2 cellular contexts compared by ENCODE assay signal in genomic region chr11:3856856-3857553, GRCh38.
TF ChIP-seq lines count a peak whose summit lies in the region.

No MANE protein-coding gene starts in this region.

TF ChIP-seq in SK-N-SH, 30 proteins besides CTCF, POLR2A, EP300 and RAD21:
- TF ChIP-seq TAF1 (IDR thresholded peaks at IDR 0.05; ENCODE audit: borderline replicate concordance, low read depth, low read length) (no peak), FOXM1 (IDR thresholded peaks at IDR 0.05; ENCODE audit: low read depth) (no peak), RXRA (IDR thresholded peaks at IDR 0.05; ENCODE audit: borderline replicate concordance, low read depth) (no peak), CHD2 (IDR thresholded peaks at IDR 0.05; ENCODE audit: low read length, partially characterized antibody) (no peak), GATA2 (CRISPR knock-in tag; IDR thresholded peaks at IDR 0.05) (no peak), NRF1 (IDR thresholded peaks at IDR 0.05; ENCODE audit: low read depth, low read length) (no peak), POLR2AphosphoS5 (IDR thresholded peaks at IDR 0.05; ENCODE audit: low read depth, low read length) (no peak), PBX3 (IDR thresholded peaks at IDR 0.05) (no peak), MXI1 (IDR thresholded peaks at IDR 0.05; ENCODE audit: low read depth, low read length) (no peak), TEAD4 (IDR thresholded peaks at IDR 0.05; ENCODE audit: borderline replicate concordance, insufficient read depth) (no peak), USF2 (IDR thresholded peaks at IDR 0.05; ENCODE audit: borderline replicate concordance, low read depth, low read length) (no peak), FOSL2 (IDR thresholded peaks at IDR 0.05; ENCODE audit: borderline replicate concordance, low read depth) (no peak), EZH2phosphoT487 (IDR thresholded peaks at IDR 0.05; ENCODE audit: borderline replicate concordance, low read depth) (no peak), ELF1 (IDR thresholded peaks at IDR 0.05) (no peak), NFIC (IDR thresholded peaks at IDR 0.05; ENCODE audit: borderline replicate concordance) (no peak)
- TF ChIP-seq, protein P1, sequence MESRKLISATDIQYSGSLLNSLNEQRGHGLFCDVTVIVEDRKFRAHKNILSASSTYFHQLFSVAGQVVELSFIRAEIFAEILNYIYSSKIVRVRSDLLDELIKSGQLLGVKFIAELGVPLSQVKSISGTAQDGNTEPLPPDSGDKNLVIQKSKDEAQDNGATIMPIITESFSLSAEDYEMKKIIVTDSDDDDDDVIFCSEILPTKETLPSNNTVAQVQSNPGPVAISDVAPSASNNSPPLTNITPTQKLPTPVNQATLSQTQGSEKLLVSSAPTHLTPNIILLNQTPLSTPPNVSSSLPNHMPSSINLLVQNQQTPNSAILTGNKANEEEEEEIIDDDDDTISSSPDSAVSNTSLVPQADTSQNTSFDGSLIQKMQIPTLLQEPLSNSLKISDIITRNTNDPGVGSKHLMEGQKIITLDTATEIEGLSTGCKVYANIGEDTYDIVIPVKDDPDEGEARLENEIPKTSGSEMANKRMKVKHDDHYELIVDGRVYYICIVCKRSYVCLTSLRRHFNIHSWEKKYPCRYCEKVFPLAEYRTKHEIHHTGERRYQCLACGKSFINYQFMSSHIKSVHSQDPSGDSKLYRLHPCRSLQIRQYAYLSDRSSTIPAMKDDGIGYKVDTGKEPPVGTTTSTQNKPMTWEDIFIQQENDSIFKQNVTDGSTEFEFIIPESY (IDR thresholded peaks at IDR 0.05; ENCODE audit: borderline replicate concordance, low read depth) = no peak
- TF ChIP-seq, protein P2, sequence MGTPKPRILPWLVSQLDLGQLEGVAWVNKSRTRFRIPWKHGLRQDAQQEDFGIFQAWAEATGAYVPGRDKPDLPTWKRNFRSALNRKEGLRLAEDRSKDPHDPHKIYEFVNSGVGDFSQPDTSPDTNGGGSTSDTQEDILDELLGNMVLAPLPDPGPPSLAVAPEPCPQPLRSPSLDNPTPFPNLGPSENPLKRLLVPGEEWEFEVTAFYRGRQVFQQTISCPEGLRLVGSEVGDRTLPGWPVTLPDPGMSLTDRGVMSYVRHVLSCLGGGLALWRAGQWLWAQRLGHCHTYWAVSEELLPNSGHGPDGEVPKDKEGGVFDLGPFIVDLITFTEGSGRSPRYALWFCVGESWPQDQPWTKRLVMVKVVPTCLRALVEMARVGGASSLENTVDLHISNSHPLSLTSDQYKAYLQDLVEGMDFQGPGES (IDR thresholded peaks at IDR 0.05; ENCODE audit: low read depth, low read length) = no peak

TF ChIP-seq in SK-N-SH treated with all-trans-retinoic acid at 6 μM for 48 hours, 23 proteins besides CTCF, POLR2A, EP300 and RAD21:
- TF ChIP-seq PATZ1 (CRISPR knock-in tag; IDR thresholded peaks at IDR 0.05; ENCODE audit: borderline replicate concordance) = no peak
- TF ChIP-seq CREB5 (CRISPR knock-in tag; IDR thresholded peaks at IDR 0.05; ENCODE audit: low read depth) = no peak
- no peak for TF ChIP-seq RARB (CRISPR knock-in tag; IDR thresholded peaks at IDR 0.05)
- TF ChIP-seq OSR1 (CRISPR knock-in tag; IDR thresholded peaks at IDR 0.05) = no peak
- TF ChIP-seq BACH2 (CRISPR knock-in tag; IDR thresholded peaks at IDR 0.05; ENCODE audit: borderline replicate concordance) = no peak
- no peak for TF ChIP-seq ZNF565 (CRISPR knock-in tag; conservative IDR thresholded peaks at IDR 0.05; ENCODE audit: low read depth)
- TF ChIP-seq TOX (CRISPR knock-in tag; IDR thresholded peaks at IDR 0.05; ENCODE audit: borderline replicate concordance) = no peak
- no peak for TF ChIP-seq ZNF70 (CRISPR knock-in tag; IDR thresholded peaks at IDR 0.05)
- no peak for TF ChIP-seq POU6F1 (CRISPR knock-in tag; IDR thresholded peaks at IDR 0.05; ENCODE audit: borderline replicate concordance, low read depth)
- no peak for TF ChIP-seq TCF4 (CRISPR knock-in tag; IDR thresholded peaks at IDR 0.05; ENCODE audit: borderline replicate concordance)
- TF ChIP-seq ARNTL (CRISPR knock-in tag; IDR thresholded peaks at IDR 0.05; ENCODE audit: borderline replicate concordance, low read depth) = no peak
- TF ChIP-seq ZFP3 (CRISPR knock-in tag; IDR thresholded peaks at IDR 0.05) = no peak
- TF ChIP-seq ESRRG (CRISPR knock-in tag; IDR thresholded peaks at IDR 0.05) = no peak
